Comparison of ENCODE assay signal across 11 cellular contexts in the genomic region with DNA sequence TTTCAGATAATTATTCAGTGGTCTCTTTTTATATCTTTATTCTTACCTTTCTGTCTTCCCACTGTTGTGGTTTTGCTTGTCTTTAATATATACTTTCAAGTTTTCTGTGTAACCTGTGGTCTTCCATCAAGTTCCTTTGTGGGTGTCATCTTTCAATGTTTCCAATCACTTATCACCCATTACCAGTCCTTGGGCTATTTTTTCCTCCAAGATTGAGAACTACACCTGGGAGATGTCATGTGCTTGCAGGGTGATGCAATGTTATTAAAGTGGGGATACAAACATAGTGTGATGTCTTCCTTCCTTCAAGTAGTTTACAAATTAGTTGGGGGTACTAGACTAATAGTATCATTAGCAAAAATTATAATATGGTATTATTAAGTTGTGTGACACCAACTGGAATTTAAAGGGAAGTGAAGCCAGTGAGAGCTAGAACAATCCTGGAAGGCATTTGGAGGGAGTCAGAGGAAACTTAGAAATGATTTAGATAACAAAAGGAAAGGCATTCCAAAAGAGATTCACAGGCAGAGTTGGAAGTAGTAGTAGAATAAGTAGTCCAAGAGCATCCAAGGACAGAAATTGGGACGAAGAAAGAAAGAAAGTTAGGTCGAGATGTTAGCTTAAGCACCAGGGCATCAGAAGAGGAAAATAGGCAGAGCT. TPM values are rescaled to one million over a fixed set of nuclear protein-coding genes. Genes with fewer than 3 reads are reported as not detected.
DNase-seq lines count a peak whose midpoint lies in the region; ATAC-seq, FAIRE-seq and TF ChIP-seq lines count a peak whose summit lies in the region.
"Had no signal": no experiment of that assay in that cellular context is flagged by ENCODE, and none has a peak within 500 bp of the region (broad histone marks: within the 10 kb centered on the region; RNA-seq: fewer than 3 reads in every experiment).

No MANE protein-coding gene starts in this region.

- no peak overlapping the region for H3K27ac ChIP-seq in pancreas

- H3K4me1 Mint-ChIP-seq in IgD-negative memory B cell: peaks cover 29 to 45% (median 37%) of the 10 kb centered on the region in 3 donors
- peaks cover 42% of the 10 kb centered on the region for H3K4me1 Mint-ChIP-seq in chondrocyte (ENCODE audit: low read depth)

- H3K27ac Mint-ChIP-seq in IgD-negative memory B cell (peak overlapping the region; percentile 36 to 84 (median 63)), chondrocyte (ENCODE audit: unreplicated experiment) (peak overlapping the region; percentile 47)

- no peak for ATAC-seq in pancreas
- ATAC-seq: Right ventricle myocardium inferior had no signal

- intact Hi-C loops in pancreas (cut with DNase I): no loop called here

- H3K27me3 ChIP-seq in pancreas: no peaks in the 10 kb centered on the region

- peak; percentile 48 for DNase-seq in NCI-H82 (lab: John Stamatoyannopoulos, UW)
- DNase-seq in NCI-H82 treated with DMSO at 0.1 percent for 48 hours (lab: John Stamatoyannopoulos, UW; ENCODE audit: unreplicated experiment): no peak
- no peak for DNase-seq in chondrocyte (ENCODE audit: low spot score)
- DNase-seq in pancreas: no peak
- no peak for DNase-seq in H54 (ENCODE audit: insufficient read length, low spot score)
- no peak for DNase-seq in NCI-H774 (lab: John Stamatoyannopoulos, UW)
- no peak for DNase-seq in stimulated activated CD4-positive, alpha-beta T cell treated with anti-CD3 and anti-CD28 coated beads, Interleukin-4, amount 100 ng/mL, for 1 hour
- DNase-seq: effector CD4-positive, alpha-beta T cell had no signal

- no peaks in the 10 kb centered on the region for H3K36me3 Mint-ChIP-seq in IgD-negative memory B cell
- H3K36me3 Mint-ChIP-seq in chondrocyte (ENCODE audit: low read depth): no peaks in the 10 kb centered on the region

- H3K9me3 Mint-ChIP-seq in IgD-negative memory B cell (peaks cover 0 to 7% (median 3%) of the 10 kb centered on the region in 3 donors), chondrocyte (ENCODE audit: low read depth) (no peaks in the 10 kb centered on the region)

- no peaks in the 10 kb centered on the region for H3K9me3 ChIP-seq in pancreas

- TF ChIP-seq POLR2A in H54 (IDR thresholded peaks at IDR 0.05; ENCODE audit: low read depth, low read length): no peak

- FAIRE-seq in pancreas (lab: Jason Lieb, UNC) (no peak), H54 (lab: Jason Lieb, UNC) (no peak)

- H3K4me1 ChIP-seq in pancreas: peaks cover 4 to 33% (median 28%) of the 10 kb centered on the region in 3 donors

- WGBS in pancreas, 2 donors: 36 to 55% methylated on average over 2 of the region's 2 CpGs

- TF ChIP-seq CTCF in chondrocyte (IDR thresholded peaks at IDR 0.05) (no peak), pancreas (IDR thresholded peaks at IDR 0.05) (no peak)

- H3K27me3 Mint-ChIP-seq in IgD-negative memory B cell: no peaks in the 10 kb centered on the region
- H3K27me3 Mint-ChIP-seq in chondrocyte (ENCODE audit: low read depth): no peaks in the 10 kb centered on the region

- peak overlapping the region; percentile 8 to 81 (median 70) for H3K4me3 Mint-ChIP-seq in IgD-negative memory B cell
- no peak overlapping the region for H3K4me3 Mint-ChIP-seq in chondrocyte (ENCODE audit: unreplicated experiment)

- no peaks in the 10 kb centered on the region for H3K36me3 ChIP-seq in pancreas

- H3K4me3 ChIP-seq in pancreas: peak overlapping the region in 3 of 4 donors; percentile 50 to 84 (median 80)
- H3K4me3 ChIP-seq: lung had no signal

RNA-seq across cellular contexts. Expression of a gene that starts 3.4 kb away (rescaled TPM):
- polyA plus RNA-seq in IgD-negative memory B cell (8.9 TPM), pancreas (10 to 100 TPM; 22.4 to 33.2 TPM)
- total RNA-seq in chondrocyte (34.3 to 52.4 TPM (median 34.4 TPM) in 3 replicates), pancreas (10 to 100 TPM; 42.3 to 65.5 (median 49.5) TPM)
